In genomic region chr18:61832858-61833257, GRCh38 we compare ENCODE assay signal across 13 cellular contexts. TPM values are rescaled to one million over a fixed set of nuclear protein-coding genes. Genes with fewer than 3 reads are reported as not detected.
DNase-seq lines count a peak whose midpoint lies in the region; ATAC-seq and TF ChIP-seq lines count a peak whose summit lies in the region.
"Had no signal": no experiment of that assay in that cellular context is flagged by ENCODE, and none has a peak within 500 bp of the region (broad histone marks: within the 10 kb centered on the region; RNA-seq: fewer than 3 reads in every experiment).

No MANE protein-coding gene starts in this region.

- H3K27ac ChIP-seq in A673 (ENCODE audit: low read depth, low read length, poor library complexity, severe bottlenecking) (no peak overlapping the region), WERI-Rb-1 (no peak overlapping the region), prostate gland (no peak overlapping the region)

- no peaks in the 10 kb centered on the region for H3K9me3 Mint-ChIP-seq in HFFc6

- POLR2A ChIA-PET in A673 (lab: Charles Lee; ENCODE audit: low non-redundant PET): no interaction called here

- TF ChIP-seq CTCF in A673 (conservative IDR thresholded peaks at IDR 0.05; ENCODE audit: low read depth, low read length): no peak
- no peak for TF ChIP-seq CTCF in HFFc6 (IDR thresholded peaks at IDR 0.05)
- TF ChIP-seq CTCF in WERI-Rb-1 (IDR thresholded peaks at IDR 0.05; ENCODE audit: low read depth, low read length): no peak
- no peak for TF ChIP-seq CTCF in prostate gland (IDR thresholded peaks at IDR 0.05)

- peak overlapping the region; percentile 53; the same call in 1 of the 2 replicates for H3K4me3 Mint-ChIP-seq in HFFc6

- H3K27me3 Mint-ChIP-seq in HFFc6 (ENCODE audit: insufficient read depth): peaks cover 2% of the 10 kb centered on the region; the same call in 1 of the 2 replicates

- H3K36me3 ChIP-seq in A673 (ENCODE audit: insufficient read depth, low read length, poor library complexity, severe bottlenecking) (no peaks in the 10 kb centered on the region), WERI-Rb-1 (no peaks in the 10 kb centered on the region), prostate gland (no peaks in the 10 kb centered on the region)

- intact Hi-C loops in A673 (cut with micrococcal nuclease; ENCODE audit: unreplicated experiment) (no loop called here), prostate gland (cut with DNase I) (no loop called here)

- H3K4me3 ChIP-seq in A673 (ENCODE audit: low read depth, low read length, poor library complexity, severe bottlenecking): no peak overlapping the region
- H3K4me3 ChIP-seq in WERI-Rb-1 (ENCODE audit: low read depth, low read length): no peak overlapping the region
- no peak overlapping the region for H3K4me3 ChIP-seq in prostate gland

- peaks cover 40% of the 10 kb centered on the region for H3K36me3 Mint-ChIP-seq in HFFc6 (ENCODE audit: low read depth)
- H3K36me3 Mint-ChIP-seq: CD4-positive, alpha-beta memory T cell had no signal

- CTCF ChIA-PET in A673 (lab: Charles Lee): interaction anchor here (0.8 kb wide), 1 partner anchor 251 kb away, joined by 3 read pairs; no protein-coding TSS in a partner anchor

- H3K27me3 ChIP-seq in A673 (replicated peaks; ENCODE audit: insufficient read depth, low read depth, low read length, poor library complexity) (no peaks in the 10 kb centered on the region), WERI-Rb-1 (ENCODE audit: insufficient read depth, low read depth, severe bottlenecking) (no peaks in the 10 kb centered on the region), prostate gland (replicated peaks; ENCODE audit: insufficient read depth) (no peaks in the 10 kb centered on the region)

- DNase-seq in A673 (ENCODE audit: low spot score): peak; percentile 25
- DNase-seq in HFFc6: no peak
- DNase-seq in dermis microvascular lymphatic vessel endothelial cell (ENCODE audit: low read depth in 2 of 2): peak; percentile 34 to 48
- DNase-seq in DMS 273 (lab: John Stamatoyannopoulos, UW; ENCODE audit: unreplicated experiment): no peak
- DNase-seq in WERI-Rb-1: no peak
- DNase-seq in prostate gland (ENCODE audit: low spot score): no peak
- DNase-seq: NCI-H1417 treated with DMSO at 0.1 percent for 48 hours, NCI-H2029, NCI-H2171 treated with DMSO at 0.1 percent for 48 hours, SIG-M5 had no signal

- ATAC-seq in SK-N-SH treated with all-trans-retinoic acid at 6 μM for 48 hours (peak; percentile 16; the same call in 2 of the 3 replicates), HG03378 (IDR thresholded peaks at IDR 0.05; ENCODE audit: unreplicated experiment) (no peak)

- H3K4me1 ChIP-seq in A673 (ENCODE audit: insufficient read depth, low read length, poor library complexity, severe bottlenecking): peaks cover 11% of the 10 kb centered on the region
- no peaks in the 10 kb centered on the region for H3K4me1 ChIP-seq in prostate gland (replicated peaks)

- 86% methylated on average over 2 of the region's 2 CpGs for WGBS in prostate gland

- TF ChIP-seq POLR2A in prostate gland (IDR thresholded peaks at IDR 0.05): no peak

- peak overlapping the region; percentile 70; the same call in 1 of the 2 replicates for H3K27ac Mint-ChIP-seq in HFFc6

- H3K9me3 ChIP-seq in A673 (ENCODE audit: low read depth, low read length, poor library complexity, severe bottlenecking): no peaks in the 10 kb centered on the region
- no peaks in the 10 kb centered on the region for H3K9me3 ChIP-seq in WERI-Rb-1 (ENCODE audit: severe bottlenecking)
- no peaks in the 10 kb centered on the region for H3K9me3 ChIP-seq in prostate gland

- peaks cover 83% of the 10 kb centered on the region for H3K4me1 Mint-ChIP-seq in HFFc6 (ENCODE audit: low read depth)

- BruUV-seq in A673 (replicated peaks; lab: Mats Ljungman, UMichigan): no TSS peak

TF ChIP-seq in SK-N-SH treated with all-trans-retinoic acid at 6 μM for 48 hours, 23 proteins besides CTCF, POLR2A, EP300 and RAD21:
- TF ChIP-seq GLIS3 (CRISPR knock-in tag; IDR thresholded peaks at IDR 0.05) (no peak), SNAI2 (CRISPR knock-in tag; IDR thresholded peaks at IDR 0.05) (0 out of 2 replicates have a peak, but pooled peaks have one; percentile 22)

RNA-seq across cellular contexts. Expression of gene RNF152, which starts 59.9 kb away (rescaled TPM):
- total RNA-seq in A673 (2021) (3.6 and 3.8 TPM in 2 replicates), dermis microvascular lymphatic vessel endothelial cell (83.6 and 125 TPM in 2 replicates), prostate gland (10 to 100 TPM; 15.5 to 38.9 TPM)
- total RNA-seq in HFFc6 (2021; fragmentation: NEBNext Ultra II Directional; extraction: Animal tissue kit (Norgen Biotek cat#: 25700)): 10 to 100 TPM; 44.3 to 68.4 (median 50.2) TPM

Comparison
In these comparisons a context has a peak if more than half of its experiments do, and no peak if none do; other contexts are left out.
1. DNase-seq: peak in A673 (single experiment) and dermis microvascular lymphatic vessel endothelial cell (2 of 2); none in HFFc6 (single experiment), DMS 273 (single experiment), WERI-Rb-1 (single experiment) and prostate gland (single experiment).